8 cellular contexts compared by ENCODE assay signal in genomic region chr4:105088110-105088879, GRCh38. TPM values are rescaled to one million over a fixed set of nuclear protein-coding genes. Genes with fewer than 3 reads are reported as not detected.
DNase-seq lines count a peak whose midpoint lies in the region; ATAC-seq and TF ChIP-seq lines count a peak whose summit lies in the region.

No MANE protein-coding gene starts in this region.

- H3K9me3 ChIP-seq in mammary epithelial cell (replicated peaks; ENCODE audit: insufficient read depth, low read length) = peaks cover under 1% of the 10 kb centered on the region
- H3K9me3 ChIP-seq in left lung = peaks cover 0 to 3% of the 10 kb centered on the region in 2 donors

- intact Hi-C loops in mammary epithelial cell (cut with micrococcal nuclease) (no loop called here), left lung (cut with DNase I) (no loop called here)

- H4K20me1 ChIP-seq in mammary epithelial cell (ENCODE audit: insufficient read depth, low read length) = no peaks in the 10 kb centered on the region

- dilution Hi-C loops in mammary epithelial cell (cut with HindIII; ENCODE audit: low sequenced_read_pairs) = no loop called here

- BruUV-seq in mammary epithelial cell (replicated peaks; lab: Mats Ljungman, UMichigan) = no TSS peak

- H3K27me3 ChIP-seq in mammary epithelial cell (ENCODE audit: insufficient read depth, low read length) = no peaks in the 10 kb centered on the region
- no peaks in the 10 kb centered on the region for H3K27me3 ChIP-seq in left lung

- H3K27me3 Mint-ChIP-seq in stimulated activated naive B cell treated with anti-CD40 and anti-IgM and Interleukin-4, amounts not matched to agents 10 μg/mL and 1 μg/mL and 100 μg/mL, for 72 hours = peaks cover 15 to 19% of the 10 kb centered on the region in 2 donors

- TF ChIP-seq CTCF in mammary epithelial cell (conservative IDR thresholded peaks at IDR 0.05 in 1 of 2, IDR thresholded peaks at IDR 0.05 in 1 of 2; ENCODE audit: extremely low read depth in 1 of 2, insufficient read depth in 1 of 2, low read depth in 1 of 2, low read length in 2 of 2) = no peak
- no peak for TF ChIP-seq CTCF in left lung (IDR thresholded peaks at IDR 0.05)

- peak; percentile 73 for ATAC-seq in left lung
- ATAC-seq in stimulated activated naive B cell treated with anti-CD40 and anti-IgM and Interleukin-4, amounts not matched to agents 10 μg/mL and 1 μg/mL and 100 μg/mL, for 72 hours (replicated peaks) = no peak

- WGBS in mammary epithelial cell (ENCODE audit: low coverage, missing lambda C conversion rate) = 8% methylated on average over 8 of the region's 10 CpGs

- no peak overlapping the region for H3K27ac Mint-ChIP-seq in stimulated activated naive B cell treated with anti-CD40 and anti-IgM and Interleukin-4, amounts not matched to agents 10 μg/mL and 1 μg/mL and 100 μg/mL, for 72 hours

- peaks cover 10 to 12% of the 10 kb centered on the region in 2 donors for H3K9me3 Mint-ChIP-seq in stimulated activated naive B cell treated with anti-CD40 and anti-IgM and Interleukin-4, amounts not matched to agents 10 μg/mL and 1 μg/mL and 100 μg/mL, for 72 hours

- H3K4me1 Mint-ChIP-seq in stimulated activated naive B cell treated with anti-CD40 and anti-IgM and Interleukin-4, amounts not matched to agents 10 μg/mL and 1 μg/mL and 100 μg/mL, for 72 hours = no peaks in the 10 kb centered on the region

- no peak overlapping the region for H3K9ac ChIP-seq in mammary epithelial cell (ENCODE audit: insufficient read depth, low read length)

- H3K4me3 ChIP-seq in mammary epithelial cell (replicated peaks in 1 of 3; ENCODE audit: insufficient read depth in 1 of 3, low read depth in 2 of 3, low read length in 3 of 3) = peak overlapping the region in 1 of 3 experiments; percentile 31
- H3K4me3 ChIP-seq in left lung = no peak overlapping the region

- H3K4me2 ChIP-seq in mammary epithelial cell (ENCODE audit: insufficient read depth, low read depth, low read length) = peak overlapping the region; percentile 79

- CTCF ChIA-PET in mammary epithelial cell (lab: Charles Lee; ENCODE audit: low non-redundant PET) = no interaction called here

- H3K4me3 Mint-ChIP-seq in stimulated activated naive B cell treated with anti-CD40 and anti-IgM and Interleukin-4, amounts not matched to agents 10 μg/mL and 1 μg/mL and 100 μg/mL, for 72 hours = no peak overlapping the region

- H3K36me3 ChIP-seq in mammary epithelial cell (ENCODE audit: insufficient read depth, low read length) (no peaks in the 10 kb centered on the region), left lung (no peaks in the 10 kb centered on the region)

- H3K79me2 ChIP-seq in mammary epithelial cell (ENCODE audit: insufficient read depth, low read length) = no peaks in the 10 kb centered on the region

- DNase-seq in AG08396 (ENCODE audit: low spot score) = peak; percentile 66
- peak; percentile 92 for DNase-seq in LHCN-M2 (ENCODE audit: low read depth)
- DNase-seq in mammary epithelial cell = peak; percentile 75
- DNase-seq in left lung = no peak
- no peak for DNase-seq in retina
- DNase-seq in NCI-H526 (lab: John Stamatoyannopoulos, UW) = no peak
- no peak for DNase-seq in stimulated activated naive B cell treated with anti-CD40 and anti-IgM and Interleukin-4, amounts not matched to agents 10 μg/mL and 1 μg/mL and 100 μg/mL, for 72 hours
- no peak for DNase-seq in NCI-H2029 (lab: John Stamatoyannopoulos, UW)

- H2AFZ ChIP-seq in mammary epithelial cell (ENCODE audit: low read depth, low read length) = peak overlapping the region; percentile 79

- H3K4me1 ChIP-seq in mammary epithelial cell (ENCODE audit: insufficient read depth, low read length) (peaks cover 21% of the 10 kb centered on the region), left lung (peaks cover 0 to 22% of the 10 kb centered on the region in 2 donors)

- H3K36me3 Mint-ChIP-seq in stimulated activated naive B cell treated with anti-CD40 and anti-IgM and Interleukin-4, amounts not matched to agents 10 μg/mL and 1 μg/mL and 100 μg/mL, for 72 hours = no peaks in the 10 kb centered on the region

- in situ Hi-C loops in mammary epithelial cell (cut with MboI; ENCODE audit: low sequenced_read_pairs in 2 of 2) = no loop called here

- H3K27ac ChIP-seq in mammary epithelial cell (ENCODE audit: insufficient read depth, low read depth, low read length) (peak overlapping the region; percentile 37), left lung (peak overlapping the region in 1 of 2 donors; percentile 64)

RNA-seq across cellular contexts. Expression of gene TET2, which starts 58.4 kb away (rescaled TPM):
- total RNA-seq in LHCN-M2 (2014; rRNA removed) = 8.3 and 9.5 TPM in 2 replicates
- 2.1 TPM for polyA plus RNA-seq in LHCN-M2 (2012)
- 10 to 100 TPM; 16.4 to 18.0 TPM for total RNA-seq in mammary epithelial cell
- 5.7 TPM for polyA plus RNA-seq in mammary epithelial cell
- 8.3 TPM for polyA minus RNA-seq in mammary epithelial cell
- 10 to 100 TPM; 19.1 to 33.2 TPM for total RNA-seq in left lung

Comparison
In these comparisons a context has a peak if more than half of its experiments do, and no peak if none do; other contexts are left out.
1. DNase-seq: peak in AG08396 (single experiment), LHCN-M2 (single experiment) and mammary epithelial cell (single experiment); none in left lung (0 of 2), retina (single experiment), NCI-H526 (0 of 2), stimulated activated naive B cell treated with anti-CD40 and anti-IgM and Interleukin-4, amounts not matched to agents 10 μg/mL and 1 μg/mL and 100 μg/mL, for 72 hours (single experiment) and NCI-H2029 (single experiment).